ENCODE assay signal across 13 cellular contexts in genomic region chr3:30660656-30661055, GRCh38. TPM values are rescaled to one million over a fixed set of nuclear protein-coding genes. Genes with fewer than 3 reads are reported as not detected.
DNase-seq lines count a peak whose midpoint lies in the region; ATAC-seq and TF ChIP-seq lines count a peak whose summit lies in the region.
"Had no signal": no experiment of that assay in that cellular context is flagged by ENCODE, and none has a peak within 500 bp of the region (broad histone marks: within the 10 kb centered on the region; RNA-seq: fewer than 3 reads in every experiment).

No MANE protein-coding gene starts in this region.

- H3K36me3 ChIP-seq in right atrium auricular region (peaks cover 50% of the 10 kb centered on the region), upper lobe of left lung (peaks cover 7 to 59% (median 25%) of the 10 kb centered on the region in 4 donors)

- WGBS in upper lobe of left lung, 2 donors, result 92% methylated on average over 3 of the region's 3 CpGs

- POLR2A ChIA-PET in WTC11 (lab: Charles Lee), result no interaction called here

- DNase-seq in right atrium auricular region (ENCODE audit: low spot score) (no peak), Right ventricle myocardium inferior (ENCODE audit: missing footprints) (no peak), WTC11 (ENCODE audit: low spot score) (no peak), immature natural killer cell (no peak), upper lobe of left lung (no peak), NCI-H2107 treated with DMSO at 0.1 percent for 48 hours (lab: John Stamatoyannopoulos, UW; ENCODE audit: unreplicated experiment) (no peak), NCI-H345 treated with DMSO at 0.1 percent for 48 hours (lab: John Stamatoyannopoulos, UW; ENCODE audit: unreplicated experiment) (no peak), H4 (ENCODE audit: low spot score) (no peak)
- DNase-seq: cortex of kidney, foreskin keratinocyte, NCI-H2171 treated with DMSO at 0.1 percent for 48 hours, PC-9 had no signal

- TF ChIP-seq CTCF in right atrium auricular region (IDR thresholded peaks at IDR 0.05) (no peak), WTC11 (IDR thresholded peaks at IDR 0.05) (no peak), upper lobe of left lung (IDR thresholded peaks at IDR 0.05) (no peak)

- H3K9me3 Mint-ChIP-seq in WTC11 (no peaks in the 10 kb centered on the region), immature natural killer cell (no peaks in the 10 kb centered on the region)
- H3K9me3 Mint-ChIP-seq: CD14-positive monocyte had no signal

- H3K36me3 Mint-ChIP-seq in WTC11 (peaks cover 21% of the 10 kb centered on the region), immature natural killer cell (peaks cover 8 to 33% (median 13%) of the 10 kb centered on the region in 3 donors)

- H3K4me1 ChIP-seq in right atrium auricular region (peaks cover 0 to 94% of the 10 kb centered on the region in 2 donors), upper lobe of left lung (peaks cover 72 to 88% (median 78%) of the 10 kb centered on the region in 4 donors)

- H3K27ac ChIP-seq in right atrium auricular region (peak overlapping the region; percentile 64 to 77), upper lobe of left lung (peak overlapping the region in 3 of 4 donors; percentile 22 to 44 (median 31))
- H3K27ac ChIP-seq: foreskin keratinocyte, PC-9 had no signal

- H3K4me3 Mint-ChIP-seq in WTC11, result no peak overlapping the region
- H3K4me3 Mint-ChIP-seq in immature natural killer cell, result peak overlapping the region in 1 of 5 donors; percentile 14
- H3K4me3 Mint-ChIP-seq: CD14-positive monocyte had no signal

- no peak for TF ChIP-seq POLR2A in upper lobe of left lung (IDR thresholded peaks at IDR 0.05)

- ATAC-seq in Right ventricle myocardium inferior (no peak), WTC11 (no peak), upper lobe of left lung (ENCODE audit: low FRiP score in 2 of 2) (no peak)
- ATAC-seq: foreskin keratinocyte had no signal

- H3K9me3 ChIP-seq in right atrium auricular region (no peaks in the 10 kb centered on the region), upper lobe of left lung (no peaks in the 10 kb centered on the region)

- H3K27ac Mint-ChIP-seq in WTC11 (0 out of 2 replicates have a peak overlapping the region, but pooled peaks have one; percentile 41), immature natural killer cell (peak overlapping the region; percentile 11 to 89 (median 80))

- H3K4me3 ChIP-seq in right atrium auricular region (no peak overlapping the region), upper lobe of left lung (no peak overlapping the region)
- H3K4me3 ChIP-seq: PC-9 had no signal

- CTCF ChIA-PET in WTC11 (lab: Charles Lee), result no interaction called here

- H3K27me3 ChIP-seq in right atrium auricular region (no peaks in the 10 kb centered on the region), upper lobe of left lung (no peaks in the 10 kb centered on the region)
- H3K27me3 ChIP-seq: foreskin keratinocyte had no signal

- intact Hi-C loops in Right ventricle myocardium inferior (cut with DNase I), result loop anchor here (5.0 kb wide), 1 partner anchor 63 kb away; no protein-coding TSS in a partner anchor

- H3K27me3 Mint-ChIP-seq in WTC11 (ENCODE audit: low read depth) (no peaks in the 10 kb centered on the region), immature natural killer cell (ENCODE audit: low read depth in 3 of 3) (peaks cover 0 to 5% (median 2%) of the 10 kb centered on the region in 3 donors)

- H3K4me1 Mint-ChIP-seq in WTC11 (peaks cover 83% of the 10 kb centered on the region), immature natural killer cell (peaks cover 87 to 97% of the 10 kb centered on the region in 2 donors)

- no peak for TF ChIP-seq EP300 in upper lobe of left lung (IDR thresholded peaks at IDR 0.05)

TF ChIP-seq in WTC11, 78 proteins besides CTCF, POLR2A, EP300 and RAD21 (continues in another document):
- TF ChIP-seq ZBTB43 (CRISPR knock-in tag; IDR thresholded peaks at IDR 0.05) (no peak), HMGA2 (CRISPR knock-in tag; IDR thresholded peaks at IDR 0.05) (no peak), AFF4 (CRISPR knock-in tag; IDR thresholded peaks at IDR 0.05; ENCODE audit: borderline replicate concordance) (no peak), NR1H2 (CRISPR knock-in tag; IDR thresholded peaks at IDR 0.05) (no peak), JUN (CRISPR knock-in tag; IDR thresholded peaks at IDR 0.05) (no peak), SMAD3 (CRISPR knock-in tag; IDR thresholded peaks at IDR 0.05; ENCODE audit: borderline replicate concordance) (no peak), ZNF671 (CRISPR knock-in tag; IDR thresholded peaks at IDR 0.05) (no peak), FOXP4 (CRISPR knock-in tag; IDR thresholded peaks at IDR 0.05) (no peak), ZNF219 (CRISPR knock-in tag; IDR thresholded peaks at IDR 0.05; ENCODE audit: borderline replicate concordance) (no peak)

RNA-seq across cellular contexts. Expression of gene TGFBR2, which starts 54.3 kb away (rescaled TPM):
- total RNA-seq in right atrium auricular region (100 to 1,000 TPM; 205 to 210 TPM), Right ventricle myocardium inferior (186 TPM), WTC11 (2021) (6.7 to 9.6 TPM (median 7.7 TPM) in 3 replicates), upper lobe of left lung (100 to 1,000 TPM in 5 of 6 donors, 10 to 100 TPM in 1; 82.8 to 385 (median 285) TPM)
- 100 to 1,000 TPM in 1 of 3 donors, 10 to 100 TPM in 2; 36.8 to 101 (median 43.6) TPM for polyA plus RNA-seq in immature natural killer cell
- 9.0 and 13.4 TPM in 2 replicates for total RNA-seq in H4 (2014; rRNA removed; shearing (Covaris generic))
